Comparison of ENCODE assay signal across 11 cellular contexts in the genomic region with DNA sequence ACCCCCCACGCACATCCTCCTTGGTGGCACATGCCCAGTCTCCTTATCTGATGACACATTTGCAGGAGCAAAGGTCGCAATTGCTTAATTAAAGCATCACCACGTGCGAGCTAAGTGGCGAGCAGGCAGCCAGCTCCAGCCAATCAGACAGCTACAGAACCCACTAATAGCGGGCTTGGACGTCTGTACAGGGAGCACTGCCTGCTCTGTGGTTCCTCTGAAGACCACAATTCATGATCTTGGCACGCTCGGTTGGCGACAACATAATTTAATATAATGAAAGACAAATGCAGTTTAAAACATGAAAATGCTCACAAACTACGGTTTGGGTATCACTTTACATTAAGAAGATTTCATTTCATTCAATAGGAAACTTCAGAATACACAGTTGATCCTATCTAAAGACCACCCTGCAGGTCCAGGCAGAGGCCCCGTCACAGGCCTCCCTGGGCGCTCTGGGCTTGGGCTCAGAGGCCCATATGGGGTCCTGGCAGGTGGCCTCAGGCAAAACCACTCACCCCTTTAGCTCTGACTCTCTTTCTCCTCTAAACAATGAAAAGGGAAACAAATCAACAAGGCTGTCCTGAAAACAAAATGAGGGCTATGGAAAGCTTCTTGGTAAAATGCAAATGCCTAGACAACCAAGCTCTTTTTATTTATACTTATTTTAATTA. TPM values are rescaled to one million over a fixed set of nuclear protein-coding genes. Genes with fewer than 3 reads are reported as not detected.
DNase-seq lines count a peak whose midpoint lies in the region; ATAC-seq and TF ChIP-seq lines count a peak whose summit lies in the region.
"Had no signal": no experiment of that assay in that cellular context is flagged by ENCODE, and none has a peak within 500 bp of the region (broad histone marks: within the 10 kb centered on the region; RNA-seq: fewer than 3 reads in every experiment).

No MANE protein-coding gene starts in this region.

- peak; percentile 9 for ATAC-seq in T-helper 17 cell
- ATAC-seq: activated CD4-positive, alpha-beta T cell treated with anti-CD3 and anti-CD28 coated beads for 36 hours had no signal

- H3K4me3 ChIP-seq in foreskin fibroblast (ENCODE audit: low read depth in 1 of 2, low read length in 2 of 2): no peak overlapping the region

- DNase-seq in DMS79 (lab: John Stamatoyannopoulos, UW): peak; percentile 1
- no peak for DNase-seq in DMS79 treated with DMSO at 0.1 percent for 48 hours (lab: John Stamatoyannopoulos, UW)
- DNase-seq in T-helper 17 cell: no peak
- peak; percentile 76 to 81 for DNase-seq in foreskin fibroblast
- no peak for DNase-seq in NCI-H2227 treated with DMSO at 0.1 percent for 48 hours (lab: John Stamatoyannopoulos, UW)
- no peak for DNase-seq in stimulated activated CD4-positive, alpha-beta T cell treated with anti-CD3 and anti-CD28 coated beads, Interleukin-4, amount 100 ng/mL, for 4 hours
- no peak for DNase-seq in NCI-H1105 (lab: John Stamatoyannopoulos, UW)
- DNase-seq: activated CD4-positive, alpha-beta T cell treated with anti-CD3 and anti-CD28 coated beads for 36 hours; central memory CD4-positive, alpha-beta T cell; NCI-H1417 had no signal

- no peaks in the 10 kb centered on the region for H3K9me3 ChIP-seq in T-helper 17 cell (ENCODE audit: control insufficient read depth, low read length, poor library complexity, severe bottlenecking)

- H3K27ac Mint-ChIP-seq in T-helper 17 cell: peak overlapping the region; percentile 60
- H3K27ac Mint-ChIP-seq in stimulated activated naive CD8-positive, alpha-beta T cell treated with anti-CD3 and anti-CD28 coated beads, Interleukin-15, Interleukin-2, amounts not matched to agents 100 ng/mL and 50 ng/mL, for 24 hours: peak overlapping the region; percentile 62

- peaks cover 63% of the 10 kb centered on the region for H3K4me1 Mint-ChIP-seq in T-helper 17 cell
- H3K4me1 Mint-ChIP-seq in stimulated activated naive CD8-positive, alpha-beta T cell treated with anti-CD3 and anti-CD28 coated beads, Interleukin-15, Interleukin-2, amounts not matched to agents 100 ng/mL and 50 ng/mL, for 24 hours (ENCODE audit: low read depth): peaks cover 93% of the 10 kb centered on the region

- H3K9me3 Mint-ChIP-seq in stimulated activated naive CD8-positive, alpha-beta T cell treated with anti-CD3 and anti-CD28 coated beads, Interleukin-15, Interleukin-2, amounts not matched to agents 100 ng/mL and 50 ng/mL, for 24 hours: no peaks in the 10 kb centered on the region

- no peak for TF ChIP-seq CTCF in foreskin fibroblast (IDR thresholded peaks at IDR 0.05; ENCODE audit: low read depth, low read length)

- H3K4me3 Mint-ChIP-seq in T-helper 17 cell: no peak overlapping the region
- H3K4me3 Mint-ChIP-seq in stimulated activated naive CD8-positive, alpha-beta T cell treated with anti-CD3 and anti-CD28 coated beads, Interleukin-15, Interleukin-2, amounts not matched to agents 100 ng/mL and 50 ng/mL, for 24 hours: peak overlapping the region; percentile 33
- H3K4me3 Mint-ChIP-seq: activated CD4-positive, alpha-beta T cell treated with anti-CD3 and anti-CD28 coated beads for 36 hours had no signal

- no peaks in the 10 kb centered on the region for H3K36me3 Mint-ChIP-seq in T-helper 17 cell (ENCODE audit: low read depth)
- peaks cover 5% of the 10 kb centered on the region for H3K36me3 Mint-ChIP-seq in stimulated activated naive CD8-positive, alpha-beta T cell treated with anti-CD3 and anti-CD28 coated beads, Interleukin-15, Interleukin-2, amounts not matched to agents 100 ng/mL and 50 ng/mL, for 24 hours (ENCODE audit: low read depth)

- H3K27me3 Mint-ChIP-seq in T-helper 17 cell: no peaks in the 10 kb centered on the region
- H3K27me3 Mint-ChIP-seq in stimulated activated naive CD8-positive, alpha-beta T cell treated with anti-CD3 and anti-CD28 coated beads, Interleukin-15, Interleukin-2, amounts not matched to agents 100 ng/mL and 50 ng/mL, for 24 hours: no peaks in the 10 kb centered on the region
- H3K27me3 Mint-ChIP-seq: activated CD4-positive, alpha-beta T cell treated with anti-CD3 and anti-CD28 coated beads for 36 hours had no signal

RNA-seq across cellular contexts. Expression of a gene that starts 10.4 kb away (rescaled TPM):
- 10 to 100 TPM; 36.8 to 61.3 TPM for total RNA-seq in T-helper 17 cell

Comparison
In these comparisons a context has a peak if more than half of its experiments do, and no peak if none do; other contexts are left out.
1. DNase-seq: peak in DMS79 (single experiment) and foreskin fibroblast (2 of 2); none in DMS79 treated with DMSO at 0.1 percent for 48 hours (single experiment), T-helper 17 cell (0 of 3), NCI-H2227 treated with DMSO at 0.1 percent for 48 hours (single experiment), stimulated activated CD4-positive, alpha-beta T cell treated with anti-CD3 and anti-CD28 coated beads, Interleukin-4, amount 100 ng/mL, for 4 hours (0 of 2) and NCI-H1105 (single experiment).